ENCODE assay signal across 14 cellular contexts in the genomic region with DNA sequence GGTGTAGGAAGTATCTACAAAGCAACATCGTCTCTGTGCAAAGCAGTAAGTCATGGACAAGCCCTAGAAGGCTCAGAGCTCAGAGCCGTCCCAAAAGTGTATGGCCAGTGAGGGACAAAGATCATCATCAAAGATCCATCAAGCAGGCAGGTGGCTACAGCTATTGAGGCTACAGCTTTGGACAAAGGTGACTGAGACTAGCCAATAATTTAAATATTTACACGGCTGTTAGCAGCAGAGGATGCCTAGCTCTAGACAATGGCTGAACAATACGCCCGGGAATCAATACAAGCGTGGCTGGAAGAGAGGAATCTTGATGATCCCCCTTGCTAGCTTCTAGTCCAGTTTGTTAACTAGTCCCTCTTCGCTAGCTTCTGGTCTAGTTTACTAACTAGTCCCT. TPM values are rescaled to one million over a fixed set of nuclear protein-coding genes. Genes with fewer than 3 reads are reported as not detected.
A peak's percentile ranks its signal among the peaks of the same experiment; 100 is the strongest.
DNase-seq lines count a peak whose midpoint lies in the region; ATAC-seq and TF ChIP-seq lines count a peak whose summit lies in the region.
"Had no signal": no experiment of that assay in that cellular context is flagged by ENCODE, and none has a peak within 500 bp of the region (broad histone marks: within the 10 kb centered on the region; RNA-seq: fewer than 3 reads in every experiment).

No MANE protein-coding gene starts in this region.

- intact Hi-C loops in right lobe of liver (cut with DNase I): no loop called here
- intact Hi-C loops in vagina (cut with DNase I): no loop called here
- intact Hi-C loops in right cardiac atrium (cut with DNase I): no loop called here

- H3K9me3 ChIP-seq in right lobe of liver (no peaks in the 10 kb centered on the region), vagina (no peaks in the 10 kb centered on the region), right cardiac atrium (ENCODE audit: control insufficient read depth, low read length) (no peaks in the 10 kb centered on the region)
- H3K9me3 ChIP-seq: A549, BE2C, Caco-2 had no signal

- DNase-seq in COLO668 (lab: John Stamatoyannopoulos, UW; ENCODE audit: unreplicated experiment): peak; percentile 19
- peak; percentile 99 for DNase-seq in NCI-H146 treated with DMSO at 0.1 percent for 48 hours (lab: John Stamatoyannopoulos, UW; ENCODE audit: unreplicated experiment)
- DNase-seq in NCI-H774 (lab: John Stamatoyannopoulos, UW): peak; percentile 36
- no peak for DNase-seq in right lobe of liver
- no peak for DNase-seq in NCI-H226
- DNase-seq in vagina (ENCODE audit: extremely low spot score in 2 of 2): no peak
- DNase-seq in right cardiac atrium: no peak
- DNase-seq: BE2C; Caco-2; CD4-positive, alpha-beta memory T cell; GM23248 had no signal

- H3K27ac ChIP-seq in right lobe of liver: no peak overlapping the region
- no peak overlapping the region for H3K27ac ChIP-seq in vagina
- H3K27ac ChIP-seq in right cardiac atrium (ENCODE audit: low read length): no peak overlapping the region
- H3K27ac ChIP-seq: A549, C4-2B, GM23248 had no signal

- H3K4me1 ChIP-seq in right lobe of liver (peaks cover 0 to 31% (median 0%) of the 10 kb centered on the region in 4 donors), vagina (peaks cover 10% of the 10 kb centered on the region), right cardiac atrium (ENCODE audit: control insufficient read depth, insufficient read depth, low read length) (no peaks in the 10 kb centered on the region)
- H3K4me1 ChIP-seq: A549, BE2C had no signal

- 83% methylated on average over 2 of the region's 7 CpGs for WGBS in right lobe of liver (ENCODE audit: insufficient coverage, low coverage, low lambda C conversion rate, missing lambda C conversion rate)
- WGBS in right cardiac atrium: 98% methylated on average over 7 of the region's 7 CpGs

- H3K4me3 ChIP-seq in right lobe of liver (no peak overlapping the region), vagina (no peak overlapping the region), right cardiac atrium (ENCODE audit: low read length) (no peak overlapping the region)
- H3K4me3 ChIP-seq: A549, GM23248 had no signal

- H3K36me3 ChIP-seq in right lobe of liver: no peaks in the 10 kb centered on the region
- H3K36me3 ChIP-seq in vagina: no peaks in the 10 kb centered on the region
- H3K36me3 ChIP-seq: BE2C had no signal

- TF ChIP-seq POLR2A in right lobe of liver (IDR thresholded peaks at IDR 0.05): no peak
- TF ChIP-seq POLR2A in vagina (IDR thresholded peaks at IDR 0.05): no peak

- ATAC-seq in right lobe of liver: peak; percentile 30 to 64 (median 40)
- no peak for ATAC-seq in right cardiac atrium
- ATAC-seq: A549, HCT116 had no signal

- no peaks in the 10 kb centered on the region for H3K27me3 ChIP-seq in right lobe of liver
- H3K27me3 ChIP-seq in vagina: no peaks in the 10 kb centered on the region
- no peaks in the 10 kb centered on the region for H3K27me3 ChIP-seq in right cardiac atrium (ENCODE audit: control insufficient read depth, insufficient read depth)
- H3K27me3 ChIP-seq: BE2C had no signal

- TF ChIP-seq CTCF in right lobe of liver (IDR thresholded peaks at IDR 0.05): no peak
- no peak for TF ChIP-seq CTCF in vagina (IDR thresholded peaks at IDR 0.05)

RNA-seq across cellular contexts. Expression of a gene that starts 17.9 kb away (rescaled TPM):
- total RNA-seq in right lobe of liver (10 to 100 TPM; 18.1 to 34.5 (median 30.8) TPM), vagina (15.2 TPM), right cardiac atrium (10 to 100 TPM; 10.1 to 11.9 (median 11.1) TPM)
- 7.0 TPM for polyA plus RNA-seq in right cardiac atrium

RNA-seq across cellular contexts. Expression of a gene that starts 53.4 kb away (rescaled TPM):
- 1 to 10 TPM; 5.4 to 9.4 (median 6.9) TPM for total RNA-seq in right lobe of liver
- total RNA-seq in vagina: 14.2 TPM
- total RNA-seq in right cardiac atrium: 10 to 100 TPM in 1 of 4 donors, 1 to 10 TPM in 3; 8.3 to 12.2 (median 9.8) TPM
- polyA plus RNA-seq in right cardiac atrium: 12.7 TPM

Comparison
In these comparisons a context has a peak if more than half of its experiments do, and no peak if none do; other contexts are left out.
1. DNase-seq: peak in COLO668 (single experiment), NCI-H146 treated with DMSO at 0.1 percent for 48 hours (single experiment) and NCI-H774 (single experiment); none in right lobe of liver (0 of 3), NCI-H226 (single experiment), vagina (0 of 2) and right cardiac atrium (0 of 3).
2. ATAC-seq: peak in right lobe of liver (4 of 4); none in right cardiac atrium (0 of 2).